1 cellular context compared by ENCODE assay signal in the genomic region with DNA sequence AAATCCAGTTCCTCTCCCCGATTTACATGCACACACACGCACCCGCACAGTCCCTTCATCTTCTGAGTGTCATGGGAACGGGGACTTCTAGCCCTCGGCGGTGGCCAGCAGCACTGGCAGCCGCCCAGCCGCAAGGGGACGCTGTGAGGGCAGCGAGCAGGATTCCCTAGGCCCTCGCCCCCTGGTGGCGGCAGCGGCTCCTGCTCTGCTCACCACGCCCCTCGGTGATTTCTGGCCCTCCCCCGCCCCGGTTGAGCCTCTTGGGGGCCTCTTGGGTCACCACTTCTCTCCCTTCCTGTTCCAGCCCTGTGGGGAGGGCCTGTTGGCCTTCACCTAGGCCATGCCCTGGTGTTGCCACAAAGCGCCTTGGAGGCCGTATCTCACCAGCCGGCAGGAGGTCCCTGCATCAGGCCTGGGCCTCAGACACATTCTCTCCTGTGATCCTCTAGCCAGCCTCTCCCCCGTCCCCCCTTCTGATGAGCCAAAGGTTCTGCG.
TF ChIP-seq lines count a peak whose summit lies in the region.

No MANE protein-coding gene starts in this region.

TF ChIP-seq in HepG2, 621 proteins besides CTCF, POLR2A, EP300 and RAD21 (continued from another document and continues in another):
- TF ChIP-seq, protein P1, sequence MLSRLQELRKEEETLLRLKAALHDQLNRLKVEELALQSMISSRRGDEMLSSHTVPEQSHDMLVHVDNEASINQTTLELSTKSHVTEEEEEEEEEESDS (CRISPR knock-in tag; IDR thresholded peaks at IDR 0.05; ENCODE audit: borderline replicate concordance) = no peak
- TF ChIP-seq MAF1 (CRISPR knock-in tag; IDR thresholded peaks at IDR 0.05; ENCODE audit: borderline replicate concordance) (no peak), RXRA (CRISPR knock-in tag; IDR thresholded peaks at IDR 0.05) (peak; percentile 66; the same call in 1 of the 2 replicates), KAT2B (IDR thresholded peaks at IDR 0.05; ENCODE audit: borderline replicate concordance, low read depth, low read length) (no peak), NR2F6 (IDR thresholded peaks at IDR 0.05) (no peak), NR2F6 (CRISPR knock-in tag; IDR thresholded peaks at IDR 0.05) (peak; percentile 40; the same call in 1 of the 2 replicates), ZMYM3 (CRISPR knock-in tag; IDR thresholded peaks at IDR 0.05) (peak; percentile 65), HDAC2 (CRISPR knock-in tag; IDR thresholded peaks at IDR 0.05) (peak; percentile 35; the same call in 1 of the 2 replicates), ETV5 (CRISPR knock-in tag; IDR thresholded peaks at IDR 0.05; ENCODE audit: borderline replicate concordance) (peak; percentile 46), ZNF205 (CRISPR knock-in tag; IDR thresholded peaks at IDR 0.05) (no peak), RFXANK (CRISPR knock-in tag; IDR thresholded peaks at IDR 0.05) (no peak), SMC3 (IDR thresholded peaks at IDR 0.05; ENCODE audit: low read length) (peak; percentile 62; the same call in 1 of the 2 replicates), SIX4 (CRISPR knock-in tag; IDR thresholded peaks at IDR 0.05) (no peak), SOX13 (IDR thresholded peaks at IDR 0.05) (no peak), SOX13 (CRISPR knock-in tag; conservative IDR thresholded peaks at IDR 0.05 in 1 of 2, IDR thresholded peaks at IDR 0.05 in 1 of 2) (0 out of 4 replicates have a peak, but pooled peaks of 1 of the 2 experiments have one; percentile 36), PCBP1 (IDR thresholded peaks at IDR 0.05; ENCODE audit: borderline replicate concordance, low read depth, low read length) (0 out of 2 replicates have a peak, but pooled peaks have one; percentile 77), SMYD3 (CRISPR knock-in tag; IDR thresholded peaks at IDR 0.05) (no peak), PRMT3 (CRISPR knock-in tag; IDR thresholded peaks at IDR 0.05; ENCODE audit: borderline replicate concordance, low read depth) (no peak), KDM2A (CRISPR knock-in tag; IDR thresholded peaks at IDR 0.05; ENCODE audit: borderline replicate concordance, low read depth) (peak; percentile 84; the same call in 1 of the 2 replicates), ZNF556 (CRISPR knock-in tag; IDR thresholded peaks at IDR 0.05; ENCODE audit: borderline replicate concordance) (no peak), NR2F2 (IDR thresholded peaks at IDR 0.05; ENCODE audit: borderline replicate concordance, low read depth) (no peak), ATRX (CRISPR knock-in tag; IDR thresholded peaks at IDR 0.05; ENCODE audit: borderline replicate concordance) (no peak), KDM1A (CRISPR knock-in tag; IDR thresholded peaks at IDR 0.05) (0 out of 2 replicates have a peak, but pooled peaks have one; percentile 67), ELF4 (CRISPR knock-in tag; IDR thresholded peaks at IDR 0.05; ENCODE audit: borderline replicate concordance) (no peak), PCBP2 (optimal IDR thresholded peaks at IDR 0.05; ENCODE audit: low read depth, low read length, poor library complexity, severe bottlenecking) (no peak), HNF4G (IDR thresholded peaks at IDR 0.05; ENCODE audit: borderline replicate concordance, low read depth, low read length) (no peak), HNF4G (CRISPR knock-in tag; IDR thresholded peaks at IDR 0.05; ENCODE audit: borderline replicate concordance, low read depth) (no peak), NR3C1 (CRISPR knock-in tag; IDR thresholded peaks at IDR 0.05) (no peak), RNF2 (conservative IDR thresholded peaks at IDR 0.05; ENCODE audit: low read depth) (no peak), ZNF484 (CRISPR knock-in tag; IDR thresholded peaks at IDR 0.05; ENCODE audit: borderline replicate concordance, low read depth) (no peak), ZNF451 (CRISPR knock-in tag; IDR thresholded peaks at IDR 0.05) (peak; percentile 58; the same call in 1 of the 2 replicates), SMAD1 (CRISPR knock-in tag; IDR thresholded peaks at IDR 0.05; ENCODE audit: borderline replicate concordance, low read depth) (peak; percentile 60; the same call in 1 of the 2 replicates), MEIS1 (CRISPR knock-in tag; IDR thresholded peaks at IDR 0.05; ENCODE audit: borderline replicate concordance) (no peak), ZFP36L1 (CRISPR knock-in tag; IDR thresholded peaks at IDR 0.05) (no peak)
- TF ChIP-seq, protein P2, sequence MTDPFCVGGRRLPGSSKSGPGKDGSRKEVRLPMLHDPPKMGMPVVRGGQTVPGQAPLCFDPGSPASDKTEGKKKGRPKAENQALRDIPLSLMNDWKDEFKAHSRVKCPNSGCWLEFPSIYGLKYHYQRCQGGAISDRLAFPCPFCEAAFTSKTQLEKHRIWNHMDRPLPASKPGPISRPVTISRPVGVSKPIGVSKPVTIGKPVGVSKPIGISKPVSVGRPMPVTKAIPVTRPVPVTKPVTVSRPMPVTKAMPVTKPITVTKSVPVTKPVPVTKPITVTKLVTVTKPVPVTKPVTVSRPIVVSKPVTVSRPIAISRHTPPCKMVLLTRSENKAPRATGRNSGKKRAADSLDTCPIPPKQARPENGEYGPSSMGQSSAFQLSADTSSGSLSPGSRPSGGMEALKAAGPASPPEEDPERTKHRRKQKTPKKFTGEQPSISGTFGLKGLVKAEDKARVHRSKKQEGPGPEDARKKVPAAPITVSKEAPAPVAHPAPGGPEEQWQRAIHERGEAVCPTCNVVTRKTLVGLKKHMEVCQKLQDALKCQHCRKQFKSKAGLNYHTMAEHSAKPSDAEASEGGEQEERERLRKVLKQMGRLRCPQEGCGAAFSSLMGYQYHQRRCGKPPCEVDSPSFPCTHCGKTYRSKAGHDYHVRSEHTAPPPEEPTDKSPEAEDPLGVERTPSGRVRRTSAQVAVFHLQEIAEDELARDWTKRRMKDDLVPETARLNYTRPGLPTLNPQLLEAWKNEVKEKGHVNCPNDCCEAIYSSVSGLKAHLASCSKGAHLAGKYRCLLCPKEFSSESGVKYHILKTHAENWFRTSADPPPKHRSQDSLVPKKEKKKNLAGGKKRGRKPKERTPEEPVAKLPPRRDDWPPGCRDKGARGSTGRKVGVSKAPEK (CRISPR knock-in tag; IDR thresholded peaks at IDR 0.05; ENCODE audit: borderline replicate concordance) = no peak
- TF ChIP-seq, protein P3, sequence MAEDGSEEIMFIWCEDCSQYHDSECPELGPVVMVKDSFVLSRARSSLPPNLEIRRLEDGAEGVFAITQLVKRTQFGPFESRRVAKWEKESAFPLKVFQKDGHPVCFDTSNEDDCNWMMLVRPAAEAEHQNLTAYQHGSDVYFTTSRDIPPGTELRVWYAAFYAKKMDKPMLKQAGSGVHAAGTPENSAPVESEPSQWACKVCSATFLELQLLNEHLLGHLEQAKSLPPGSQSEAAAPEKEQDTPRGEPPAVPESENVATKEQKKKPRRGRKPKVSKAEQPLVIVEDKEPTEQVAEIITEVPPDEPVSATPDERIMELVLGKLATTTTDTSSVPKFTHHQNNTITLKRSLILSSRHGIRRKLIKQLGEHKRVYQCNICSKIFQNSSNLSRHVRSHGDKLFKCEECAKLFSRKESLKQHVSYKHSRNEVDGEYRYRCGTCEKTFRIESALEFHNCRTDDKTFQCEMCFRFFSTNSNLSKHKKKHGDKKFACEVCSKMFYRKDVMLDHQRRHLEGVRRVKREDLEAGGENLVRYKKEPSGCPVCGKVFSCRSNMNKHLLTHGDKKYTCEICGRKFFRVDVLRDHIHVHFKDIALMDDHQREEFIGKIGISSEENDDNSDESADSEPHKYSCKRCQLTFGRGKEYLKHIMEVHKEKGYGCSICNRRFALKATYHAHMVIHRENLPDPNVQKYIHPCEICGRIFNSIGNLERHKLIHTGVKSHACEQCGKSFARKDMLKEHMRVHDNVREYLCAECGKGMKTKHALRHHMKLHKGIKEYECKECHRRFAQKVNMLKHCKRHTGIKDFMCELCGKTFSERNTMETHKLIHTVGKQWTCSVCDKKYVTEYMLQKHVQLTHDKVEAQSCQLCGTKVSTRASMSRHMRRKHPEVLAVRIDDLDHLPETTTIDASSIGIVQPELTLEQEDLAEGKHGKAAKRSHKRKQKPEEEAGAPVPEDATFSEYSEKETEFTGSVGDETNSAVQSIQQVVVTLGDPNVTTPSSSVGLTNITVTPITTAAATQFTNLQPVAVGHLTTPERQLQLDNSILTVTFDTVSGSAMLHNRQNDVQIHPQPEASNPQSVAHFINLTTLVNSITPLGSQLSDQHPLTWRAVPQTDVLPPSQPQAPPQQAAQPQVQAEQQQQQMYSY (CRISPR knock-in tag; IDR thresholded peaks at IDR 0.05) = no peak
- TF ChIP-seq, protein P4, sequence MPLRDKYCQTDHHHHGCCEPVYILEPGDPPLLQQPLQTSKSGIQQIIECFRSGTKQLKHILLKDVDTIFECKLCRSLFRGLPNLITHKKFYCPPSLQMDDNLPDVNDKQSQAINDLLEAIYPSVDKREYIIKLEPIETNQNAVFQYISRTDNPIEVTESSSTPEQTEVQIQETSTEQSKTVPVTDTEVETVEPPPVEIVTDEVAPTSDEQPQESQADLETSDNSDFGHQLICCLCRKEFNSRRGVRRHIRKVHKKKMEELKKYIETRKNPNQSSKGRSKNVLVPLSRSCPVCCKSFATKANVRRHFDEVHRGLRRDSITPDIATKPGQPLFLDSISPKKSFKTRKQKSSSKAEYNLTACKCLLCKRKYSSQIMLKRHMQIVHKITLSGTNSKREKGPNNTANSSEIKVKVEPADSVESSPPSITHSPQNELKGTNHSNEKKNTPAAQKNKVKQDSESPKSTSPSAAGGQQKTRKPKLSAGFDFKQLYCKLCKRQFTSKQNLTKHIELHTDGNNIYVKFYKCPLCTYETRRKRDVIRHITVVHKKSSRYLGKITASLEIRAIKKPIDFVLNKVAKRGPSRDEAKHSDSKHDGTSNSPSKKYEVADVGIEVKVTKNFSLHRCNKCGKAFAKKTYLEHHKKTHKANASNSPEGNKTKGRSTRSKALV (CRISPR knock-in tag; IDR thresholded peaks at IDR 0.05) = no peak
- TF ChIP-seq, protein P5, sequence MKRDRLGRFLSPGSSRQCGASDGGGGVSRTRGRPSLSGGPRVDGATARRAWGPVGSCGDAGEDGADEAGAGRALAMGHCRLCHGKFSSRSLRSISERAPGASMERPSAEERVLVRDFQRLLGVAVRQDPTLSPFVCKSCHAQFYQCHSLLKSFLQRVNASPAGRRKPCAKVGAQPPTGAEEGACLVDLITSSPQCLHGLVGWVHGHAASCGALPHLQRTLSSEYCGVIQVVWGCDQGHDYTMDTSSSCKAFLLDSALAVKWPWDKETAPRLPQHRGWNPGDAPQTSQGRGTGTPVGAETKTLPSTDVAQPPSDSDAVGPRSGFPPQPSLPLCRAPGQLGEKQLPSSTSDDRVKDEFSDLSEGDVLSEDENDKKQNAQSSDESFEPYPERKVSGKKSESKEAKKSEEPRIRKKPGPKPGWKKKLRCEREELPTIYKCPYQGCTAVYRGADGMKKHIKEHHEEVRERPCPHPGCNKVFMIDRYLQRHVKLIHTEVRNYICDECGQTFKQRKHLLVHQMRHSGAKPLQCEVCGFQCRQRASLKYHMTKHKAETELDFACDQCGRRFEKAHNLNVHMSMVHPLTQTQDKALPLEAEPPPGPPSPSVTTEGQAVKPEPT (CRISPR knock-in tag; IDR thresholded peaks at IDR 0.05; ENCODE audit: low read depth) = no peak
- TF ChIP-seq, protein P6, sequence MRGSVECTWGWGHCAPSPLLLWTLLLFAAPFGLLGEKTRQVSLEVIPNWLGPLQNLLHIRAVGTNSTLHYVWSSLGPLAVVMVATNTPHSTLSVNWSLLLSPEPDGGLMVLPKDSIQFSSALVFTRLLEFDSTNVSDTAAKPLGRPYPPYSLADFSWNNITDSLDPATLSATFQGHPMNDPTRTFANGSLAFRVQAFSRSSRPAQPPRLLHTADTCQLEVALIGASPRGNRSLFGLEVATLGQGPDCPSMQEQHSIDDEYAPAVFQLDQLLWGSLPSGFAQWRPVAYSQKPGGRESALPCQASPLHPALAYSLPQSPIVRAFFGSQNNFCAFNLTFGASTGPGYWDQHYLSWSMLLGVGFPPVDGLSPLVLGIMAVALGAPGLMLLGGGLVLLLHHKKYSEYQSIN (CRISPR knock-in tag; IDR thresholded peaks at IDR 0.05; ENCODE audit: borderline replicate concordance) = no peak
- TF ChIP-seq, protein P7, sequence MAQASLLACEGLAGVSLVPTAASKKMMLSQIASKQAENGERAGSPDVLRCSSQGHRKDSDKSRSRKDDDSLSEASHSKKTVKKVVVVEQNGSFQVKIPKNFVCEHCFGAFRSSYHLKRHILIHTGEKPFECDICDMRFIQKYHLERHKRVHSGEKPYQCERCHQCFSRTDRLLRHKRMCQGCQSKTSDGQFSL (CRISPR knock-in tag; IDR thresholded peaks at IDR 0.05) = no peak
- TF ChIP-seq, protein P8, sequence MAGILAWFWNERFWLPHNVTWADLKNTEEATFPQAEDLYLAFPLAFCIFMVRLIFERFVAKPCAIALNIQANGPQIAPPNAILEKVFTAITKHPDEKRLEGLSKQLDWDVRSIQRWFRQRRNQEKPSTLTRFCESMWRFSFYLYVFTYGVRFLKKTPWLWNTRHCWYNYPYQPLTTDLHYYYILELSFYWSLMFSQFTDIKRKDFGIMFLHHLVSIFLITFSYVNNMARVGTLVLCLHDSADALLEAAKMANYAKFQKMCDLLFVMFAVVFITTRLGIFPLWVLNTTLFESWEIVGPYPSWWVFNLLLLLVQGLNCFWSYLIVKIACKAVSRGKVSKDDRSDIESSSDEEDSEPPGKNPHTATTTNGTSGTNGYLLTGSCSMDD (CRISPR knock-in tag; IDR thresholded peaks at IDR 0.05) = no peak
- TF ChIP-seq, protein P9, sequence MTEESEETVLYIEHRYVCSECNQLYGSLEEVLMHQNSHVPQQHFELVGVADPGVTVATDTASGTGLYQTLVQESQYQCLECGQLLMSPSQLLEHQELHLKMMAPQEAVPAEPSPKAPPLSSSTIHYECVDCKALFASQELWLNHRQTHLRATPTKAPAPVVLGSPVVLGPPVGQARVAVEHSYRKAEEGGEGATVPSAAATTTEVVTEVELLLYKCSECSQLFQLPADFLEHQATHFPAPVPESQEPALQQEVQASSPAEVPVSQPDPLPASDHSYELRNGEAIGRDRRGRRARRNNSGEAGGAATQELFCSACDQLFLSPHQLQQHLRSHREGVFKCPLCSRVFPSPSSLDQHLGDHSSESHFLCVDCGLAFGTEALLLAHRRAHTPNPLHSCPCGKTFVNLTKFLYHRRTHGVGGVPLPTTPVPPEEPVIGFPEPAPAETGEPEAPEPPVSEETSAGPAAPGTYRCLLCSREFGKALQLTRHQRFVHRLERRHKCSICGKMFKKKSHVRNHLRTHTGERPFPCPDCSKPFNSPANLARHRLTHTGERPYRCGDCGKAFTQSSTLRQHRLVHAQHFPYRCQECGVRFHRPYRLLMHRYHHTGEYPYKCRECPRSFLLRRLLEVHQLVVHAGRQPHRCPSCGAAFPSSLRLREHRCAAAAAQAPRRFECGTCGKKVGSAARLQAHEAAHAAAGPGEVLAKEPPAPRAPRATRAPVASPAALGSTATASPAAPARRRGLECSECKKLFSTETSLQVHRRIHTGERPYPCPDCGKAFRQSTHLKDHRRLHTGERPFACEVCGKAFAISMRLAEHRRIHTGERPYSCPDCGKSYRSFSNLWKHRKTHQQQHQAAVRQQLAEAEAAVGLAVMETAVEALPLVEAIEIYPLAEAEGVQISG (CRISPR knock-in tag; IDR thresholded peaks at IDR 0.05) = peak; percentile 99
- TF ChIP-seq, protein P10, sequence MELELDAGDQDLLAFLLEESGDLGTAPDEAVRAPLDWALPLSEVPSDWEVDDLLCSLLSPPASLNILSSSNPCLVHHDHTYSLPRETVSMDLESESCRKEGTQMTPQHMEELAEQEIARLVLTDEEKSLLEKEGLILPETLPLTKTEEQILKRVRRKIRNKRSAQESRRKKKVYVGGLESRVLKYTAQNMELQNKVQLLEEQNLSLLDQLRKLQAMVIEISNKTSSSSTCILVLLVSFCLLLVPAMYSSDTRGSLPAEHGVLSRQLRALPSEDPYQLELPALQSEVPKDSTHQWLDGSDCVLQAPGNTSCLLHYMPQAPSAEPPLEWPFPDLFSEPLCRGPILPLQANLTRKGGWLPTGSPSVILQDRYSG (CRISPR knock-in tag; IDR thresholded peaks at IDR 0.05) = no peak
